Comparison of ENCODE assay signal across 18 cellular contexts in genomic region chr15:45181491-45182285, GRCh38. TPM values are rescaled to one million over a fixed set of nuclear protein-coding genes. Genes with fewer than 3 reads are reported as not detected.
A peak's percentile ranks its signal among the peaks of the same experiment; 100 is the strongest.
DNase-seq lines count a peak whose midpoint lies in the region; ATAC-seq and TF ChIP-seq lines count a peak whose summit lies in the region.
"Had no signal": no experiment of that assay in that cellular context is flagged by ENCODE, and none has a peak within 500 bp of the region (broad histone marks: within the 10 kb centered on the region; RNA-seq: fewer than 3 reads in every experiment).

No MANE protein-coding gene starts in this region.

- H3K36me3 ChIP-seq in SK-N-SH (replicated peaks in 1 of 2; ENCODE audit: control insufficient read depth in 1 of 2, insufficient read depth in 2 of 2, low read length in 1 of 2) = no peaks in the 10 kb centered on the region
- H3K36me3 ChIP-seq: right atrium auricular region, upper lobe of left lung had no signal

- no peak overlapping the region for H3K4me2 ChIP-seq in SK-N-SH

- H2AFZ ChIP-seq in SK-N-SH (ENCODE audit: low read depth) = no peak overlapping the region

- H3K27ac ChIP-seq in SK-N-SH (ENCODE audit: low read depth in 2 of 2, low read length in 1 of 2) = peak overlapping the region in 1 of 2 experiments; percentile 55; a peak in 2 of 4 replicates
- H3K27ac ChIP-seq: right atrium auricular region, upper lobe of left lung had no signal

- peak; percentile 64 for DNase-seq in SK-N-SH
- DNase-seq in NCI-H1694 (lab: John Stamatoyannopoulos, UW) = peak; percentile 90
- no peak for DNase-seq in WTC11 (ENCODE audit: low spot score)
- no peak for DNase-seq in osteocyte (ENCODE audit: extremely low spot score, unreplicated experiment)
- no peak for DNase-seq in islet precursor cell
- DNase-seq in NCI-H1417 treated with DMSO at 0.1 percent for 48 hours (lab: John Stamatoyannopoulos, UW) = no peak
- DNase-seq: activated CD4-positive, alpha-beta memory T cell treated with anti-CD3 and anti-CD28 coated beads, Interleukin-2, amount 10 ng/mL, durations not matched to agents 7 days and 5 days; activated naive CD4-positive, alpha-beta T cell treated with Interleukin-2 at 50 U/mL for 16 hours; DMS79; kidney glomerular epithelial cell; naive B cell; NCI-H2029; T-helper 17 cell had no signal

- CTCF ChIA-PET in SK-N-SH (lab: Yijun Ruan, JAX) (interaction anchor here (0.9 to 5.3 kb wide), 8 partner anchors 11 to 70 kb away, joined by 3 to 41 read pairs (median 8); no protein-coding TSS in a partner anchor), WTC11 (lab: Charles Lee) (interaction anchor here (1.0 to 4.3 kb wide), 3 partner anchors 13 to 18 kb away, joined by 3 to 34 read pairs (median 4); no protein-coding TSS in a partner anchor)

- H3F3A ChIP-seq in SK-N-SH (replicated peaks; ENCODE audit: insufficient read depth) = peaks cover 5% of the 10 kb centered on the region

- H3K4me3 Mint-ChIP-seq in WTC11 (peak overlapping the region; percentile 32), osteocyte (ENCODE audit: unreplicated experiment) (no peak overlapping the region)
- H3K4me3 Mint-ChIP-seq: activated CD4-positive, alpha-beta memory T cell treated with anti-CD3 and anti-CD28 coated beads, Interleukin-2, amount 10 ng/mL, durations not matched to agents 7 days and 5 days; naive B cell; T-helper 17 cell had no signal

- H3K4me3 ChIP-seq in SK-N-SH (ENCODE audit: low read depth in 2 of 2, low read length in 1 of 2) = no peak overlapping the region
- H3K4me3 ChIP-seq: GM12878, right atrium auricular region, upper lobe of left lung had no signal

- H3K4me1 Mint-ChIP-seq in WTC11 (peaks cover 61% of the 10 kb centered on the region), osteocyte (ENCODE audit: unreplicated experiment) (peaks cover 32% of the 10 kb centered on the region)

- no peaks in the 10 kb centered on the region for H3K79me2 ChIP-seq in SK-N-SH (ENCODE audit: insufficient read depth)

- WGBS in SK-N-SH (ENCODE audit: low lambda C conversion rate) = 80% methylated on average over 9 of the region's 9 CpGs

- peaks cover 16 to 54% of the 10 kb centered on the region in 2 experiments; a peak in 3 of 4 replicates for H3K4me1 ChIP-seq in SK-N-SH (ENCODE audit: control insufficient read depth in 1 of 2, insufficient read depth in 2 of 2, low read depth in 1 of 2, low read length in 1 of 2)

- no peaks in the 10 kb centered on the region for H3K9me3 ChIP-seq in SK-N-SH
- H3K9me3 ChIP-seq: right atrium auricular region, upper lobe of left lung had no signal

- H3K36me3 Mint-ChIP-seq in WTC11 (peaks cover 20% of the 10 kb centered on the region), osteocyte (ENCODE audit: unreplicated experiment) (peaks cover 8% of the 10 kb centered on the region)
- H3K36me3 Mint-ChIP-seq: naive B cell had no signal

- H3K9ac ChIP-seq in SK-N-SH = no peak overlapping the region

- no peaks in the 10 kb centered on the region for H4K20me1 ChIP-seq in SK-N-SH (ENCODE audit: insufficient read depth)

- no peaks in the 10 kb centered on the region for H3K9me2 ChIP-seq in SK-N-SH

- peak in 1 of 2 experiments; percentile 23; a peak in 1 of 4 replicates for TF ChIP-seq EP300 in SK-N-SH (IDR thresholded peaks at IDR 0.05; ENCODE audit: borderline replicate concordance in 1 of 2, low read depth in 1 of 2, low read length in 1 of 2)

- POLR2A ChIA-PET in SK-N-SH (lab: Yijun Ruan, JAX) (interaction anchor here (0.9 to 1.2 kb wide), 2 partner anchors 12 kb away, joined by 4 to 7 read pairs; no protein-coding TSS in a partner anchor), WTC11 (lab: Charles Lee) (interaction anchor here (0.6 kb wide), 1 partner anchor 157 kb away, joined by 8 read pairs; no protein-coding TSS in a partner anchor)

- H3K27me3 Mint-ChIP-seq in WTC11 (ENCODE audit: low read depth) (no peaks in the 10 kb centered on the region; the same call in 1 of the 2 replicates), osteocyte (ENCODE audit: unreplicated experiment) (no peaks in the 10 kb centered on the region)
- H3K27me3 Mint-ChIP-seq: T-helper 17 cell had no signal

- no peaks in the 10 kb centered on the region for H3K27me3 ChIP-seq in SK-N-SH (ENCODE audit: insufficient read depth)
- H3K27me3 ChIP-seq: right atrium auricular region, upper lobe of left lung had no signal

- H3K27ac Mint-ChIP-seq in WTC11 (peak overlapping the region; percentile 12; the same call in 1 of the 2 replicates), osteocyte (ENCODE audit: unreplicated experiment) (peak overlapping the region; percentile 14)
- H3K27ac Mint-ChIP-seq: activated CD4-positive, alpha-beta memory T cell treated with anti-CD3 and anti-CD28 coated beads, Interleukin-2, amount 10 ng/mL, durations not matched to agents 7 days and 5 days; T-helper 17 cell had no signal

- no peak for ATAC-seq in SK-N-SH treated with all-trans-retinoic acid at 6 μM for 48 hours
- peak; percentile 11; the same call in 1 of the 2 replicates for ATAC-seq in WTC11
- ATAC-seq in GM18520 (IDR thresholded peaks at IDR 0.05; ENCODE audit: unreplicated experiment) = no peak
- ATAC-seq: GM12878, T-helper 17 cell had no signal

- H3K9me3 Mint-ChIP-seq in WTC11 = no peaks in the 10 kb centered on the region
- H3K9me3 Mint-ChIP-seq in osteocyte (ENCODE audit: unreplicated experiment) = no peaks in the 10 kb centered on the region
- H3K9me3 Mint-ChIP-seq: activated CD4-positive, alpha-beta memory T cell treated with anti-CD3 and anti-CD28 coated beads, Interleukin-2, amount 10 ng/mL, durations not matched to agents 7 days and 5 days; naive B cell had no signal

- no peak for TF ChIP-seq RAD21 in SK-N-SH (IDR thresholded peaks at IDR 0.05; ENCODE audit: low read length)

- TF ChIP-seq CTCF in SK-N-SH (IDR thresholded peaks at IDR 0.05) = no peak
- no peak for TF ChIP-seq CTCF in WTC11 (IDR thresholded peaks at IDR 0.05)
- no peak for TF ChIP-seq CTCF in osteocyte (IDR thresholded peaks at IDR 0.05)

TF ChIP-seq in SK-N-SH, 30 proteins besides CTCF, POLR2A, EP300 and RAD21:
- TF ChIP-seq YY1 (IDR thresholded peaks at IDR 0.05; ENCODE audit: low read depth) (no peak), MXI1 (IDR thresholded peaks at IDR 0.05; ENCODE audit: low read depth, low read length) (peak; percentile 71; the same call in 1 of the 2 replicates)

TF ChIP-seq in SK-N-SH treated with all-trans-retinoic acid at 6 μM for 48 hours, 23 proteins besides CTCF, POLR2A, EP300 and RAD21 (continues in another document):
- TF ChIP-seq CSDC2 (CRISPR knock-in tag; IDR thresholded peaks at IDR 0.05) = no peak
- no peak for TF ChIP-seq RARB (CRISPR knock-in tag; IDR thresholded peaks at IDR 0.05)
- TF ChIP-seq PATZ1 (CRISPR knock-in tag; IDR thresholded peaks at IDR 0.05; ENCODE audit: borderline replicate concordance) = no peak
- no peak for TF ChIP-seq ZNF70 (CRISPR knock-in tag; IDR thresholded peaks at IDR 0.05)
- no peak for TF ChIP-seq ZFP30 (CRISPR knock-in tag; IDR thresholded peaks at IDR 0.05)
- TF ChIP-seq ZNF8 (CRISPR knock-in tag; IDR thresholded peaks at IDR 0.05) = no peak

TF ChIP-seq in WTC11, 78 proteins besides CTCF, POLR2A, EP300 and RAD21:
- no peak for TF ChIP-seq MLX (CRISPR knock-in tag; IDR thresholded peaks at IDR 0.05)
- TF ChIP-seq GRHL2 (CRISPR knock-in tag; IDR thresholded peaks at IDR 0.05; ENCODE audit: insufficient replicate concordance, severe bottlenecking) = no peak
- no peak for TF ChIP-seq HMGXB4 (CRISPR knock-in tag; IDR thresholded peaks at IDR 0.05)
- no peak for TF ChIP-seq GABPB1 (CRISPR knock-in tag; IDR thresholded peaks at IDR 0.05)
TF ChIP-seq in WTC11: peak in this region for 0.

RNA-seq across cellular contexts. Expression of gene SHF, which starts 6.1 kb away (rescaled TPM):
- 4.4 and 5.5 TPM in 2 replicates for polyA plus RNA-seq in SK-N-SH (2012; rRNA removed)
- polyA plus RNA-seq in SK-N-SH (2012; cell fraction: cytosol; rRNA removed) = 3.3 and 4.2 TPM in 2 replicates
- 4.8 and 7.5 TPM in 2 replicates for polyA plus RNA-seq in SK-N-SH (2012; cell fraction: nucleus; rRNA removed)
- 30.6 to 33.1 TPM (median 31.0 TPM) in 3 replicates for total RNA-seq in WTC11 (2021)
- 15.7 and 15.8 TPM in 2 replicates for total RNA-seq in osteocyte

RNA-seq across cellular contexts. Expression of gene DUOX1, which starts 51.9 kb away (rescaled TPM):
- not detected in 2 replicates for polyA plus RNA-seq in SK-N-SH (2012; rRNA removed)
- under 0.01 and 0.01 TPM in 2 replicates for polyA plus RNA-seq in SK-N-SH (2012; cell fraction: cytosol; rRNA removed)
- polyA plus RNA-seq in SK-N-SH (2012; cell fraction: nucleus; rRNA removed) = 0.01 and 0.04 TPM in 2 replicates
- total RNA-seq in WTC11 (2021) = 1.3 to 2.1 TPM (median 1.3 TPM) in 3 replicates
- total RNA-seq in osteocyte = not detected in 2 replicates

RNA-seq across cellular contexts. Expression of gene DUOXA1, which starts 52.0 kb away (rescaled TPM):
- polyA plus RNA-seq in SK-N-SH (2012; rRNA removed) = 0.02 TPM in 1 of 2 replicates, not detected in the other
- polyA plus RNA-seq in SK-N-SH (2012; cell fraction: cytosol; rRNA removed) = 0.01 and 0.09 TPM in 2 replicates
- polyA plus RNA-seq in SK-N-SH (2012; cell fraction: nucleus; rRNA removed) = 0.44 and 1.2 TPM in 2 replicates
- total RNA-seq in WTC11 (2021) (0.09 to 0.62 TPM (median 0.50 TPM) in 3 replicates), osteocyte (not detected in 2 replicates)
- total RNA-seq: activated CD4-positive, alpha-beta memory T cell treated with anti-CD3 and anti-CD28 coated beads, Interleukin-2, amount 10 ng/mL, durations not matched to agents 7 days and 5 days had no signal
- polyA plus RNA-seq: GM12878 had no signal

Comparison
In these comparisons a context has a peak if more than half of its experiments do, and no peak if none do; other contexts are left out.
1. DNase-seq: peak in SK-N-SH (single experiment) and NCI-H1694 (single experiment); none in WTC11 (single experiment), osteocyte (single experiment), islet precursor cell (single experiment) and NCI-H1417 treated with DMSO at 0.1 percent for 48 hours (single experiment).